1 cellular context compared by ENCODE assay signal in the genomic region with DNA sequence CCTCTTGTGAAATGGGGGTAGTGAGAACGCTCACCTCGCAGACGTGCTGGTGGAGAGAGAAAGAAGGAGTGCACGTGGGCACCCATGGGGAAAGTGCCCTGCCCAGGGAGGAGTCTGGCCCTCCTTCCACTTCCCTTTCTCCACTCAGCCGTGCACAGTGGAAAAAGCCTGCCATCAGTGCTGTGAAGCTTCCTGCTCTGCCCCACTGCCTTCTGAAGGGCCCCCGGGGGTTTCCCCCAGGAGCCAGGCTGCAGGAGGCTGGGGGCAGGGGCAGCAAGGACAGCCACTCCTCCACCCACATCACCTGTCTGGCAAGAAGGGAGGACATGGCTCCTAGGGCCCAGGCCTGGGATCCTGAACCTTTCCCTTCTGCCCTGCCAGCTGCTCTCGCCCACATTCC.
TF ChIP-seq lines count a peak whose summit lies in the region.

No MANE protein-coding gene starts in this region.

TF ChIP-seq in GM23338, 12 proteins besides CTCF, POLR2A, EP300 and RAD21 (continued from another document):
- TF ChIP-seq REST (IDR thresholded peaks at IDR 0.05; ENCODE audit: unreplicated experiment) (no peak), JUNB (IDR thresholded peaks at IDR 0.05; ENCODE audit: unreplicated experiment) (no peak), NANOG (IDR thresholded peaks at IDR 0.05; ENCODE audit: borderline replicate concordance) (no peak), EZH2phosphoT487 (IDR thresholded peaks at IDR 0.05; ENCODE audit: unreplicated experiment) (no peak)
